1 cellular context compared by ENCODE assay signal in genomic region chr17:79681101-79681621, GRCh38.
TF ChIP-seq lines count a peak whose summit lies in the region.

No MANE protein-coding gene starts in this region.

TF ChIP-seq in GM23338, 12 proteins besides CTCF, POLR2A, EP300 and RAD21 (continued from another document):
- TF ChIP-seq, protein P1, sequence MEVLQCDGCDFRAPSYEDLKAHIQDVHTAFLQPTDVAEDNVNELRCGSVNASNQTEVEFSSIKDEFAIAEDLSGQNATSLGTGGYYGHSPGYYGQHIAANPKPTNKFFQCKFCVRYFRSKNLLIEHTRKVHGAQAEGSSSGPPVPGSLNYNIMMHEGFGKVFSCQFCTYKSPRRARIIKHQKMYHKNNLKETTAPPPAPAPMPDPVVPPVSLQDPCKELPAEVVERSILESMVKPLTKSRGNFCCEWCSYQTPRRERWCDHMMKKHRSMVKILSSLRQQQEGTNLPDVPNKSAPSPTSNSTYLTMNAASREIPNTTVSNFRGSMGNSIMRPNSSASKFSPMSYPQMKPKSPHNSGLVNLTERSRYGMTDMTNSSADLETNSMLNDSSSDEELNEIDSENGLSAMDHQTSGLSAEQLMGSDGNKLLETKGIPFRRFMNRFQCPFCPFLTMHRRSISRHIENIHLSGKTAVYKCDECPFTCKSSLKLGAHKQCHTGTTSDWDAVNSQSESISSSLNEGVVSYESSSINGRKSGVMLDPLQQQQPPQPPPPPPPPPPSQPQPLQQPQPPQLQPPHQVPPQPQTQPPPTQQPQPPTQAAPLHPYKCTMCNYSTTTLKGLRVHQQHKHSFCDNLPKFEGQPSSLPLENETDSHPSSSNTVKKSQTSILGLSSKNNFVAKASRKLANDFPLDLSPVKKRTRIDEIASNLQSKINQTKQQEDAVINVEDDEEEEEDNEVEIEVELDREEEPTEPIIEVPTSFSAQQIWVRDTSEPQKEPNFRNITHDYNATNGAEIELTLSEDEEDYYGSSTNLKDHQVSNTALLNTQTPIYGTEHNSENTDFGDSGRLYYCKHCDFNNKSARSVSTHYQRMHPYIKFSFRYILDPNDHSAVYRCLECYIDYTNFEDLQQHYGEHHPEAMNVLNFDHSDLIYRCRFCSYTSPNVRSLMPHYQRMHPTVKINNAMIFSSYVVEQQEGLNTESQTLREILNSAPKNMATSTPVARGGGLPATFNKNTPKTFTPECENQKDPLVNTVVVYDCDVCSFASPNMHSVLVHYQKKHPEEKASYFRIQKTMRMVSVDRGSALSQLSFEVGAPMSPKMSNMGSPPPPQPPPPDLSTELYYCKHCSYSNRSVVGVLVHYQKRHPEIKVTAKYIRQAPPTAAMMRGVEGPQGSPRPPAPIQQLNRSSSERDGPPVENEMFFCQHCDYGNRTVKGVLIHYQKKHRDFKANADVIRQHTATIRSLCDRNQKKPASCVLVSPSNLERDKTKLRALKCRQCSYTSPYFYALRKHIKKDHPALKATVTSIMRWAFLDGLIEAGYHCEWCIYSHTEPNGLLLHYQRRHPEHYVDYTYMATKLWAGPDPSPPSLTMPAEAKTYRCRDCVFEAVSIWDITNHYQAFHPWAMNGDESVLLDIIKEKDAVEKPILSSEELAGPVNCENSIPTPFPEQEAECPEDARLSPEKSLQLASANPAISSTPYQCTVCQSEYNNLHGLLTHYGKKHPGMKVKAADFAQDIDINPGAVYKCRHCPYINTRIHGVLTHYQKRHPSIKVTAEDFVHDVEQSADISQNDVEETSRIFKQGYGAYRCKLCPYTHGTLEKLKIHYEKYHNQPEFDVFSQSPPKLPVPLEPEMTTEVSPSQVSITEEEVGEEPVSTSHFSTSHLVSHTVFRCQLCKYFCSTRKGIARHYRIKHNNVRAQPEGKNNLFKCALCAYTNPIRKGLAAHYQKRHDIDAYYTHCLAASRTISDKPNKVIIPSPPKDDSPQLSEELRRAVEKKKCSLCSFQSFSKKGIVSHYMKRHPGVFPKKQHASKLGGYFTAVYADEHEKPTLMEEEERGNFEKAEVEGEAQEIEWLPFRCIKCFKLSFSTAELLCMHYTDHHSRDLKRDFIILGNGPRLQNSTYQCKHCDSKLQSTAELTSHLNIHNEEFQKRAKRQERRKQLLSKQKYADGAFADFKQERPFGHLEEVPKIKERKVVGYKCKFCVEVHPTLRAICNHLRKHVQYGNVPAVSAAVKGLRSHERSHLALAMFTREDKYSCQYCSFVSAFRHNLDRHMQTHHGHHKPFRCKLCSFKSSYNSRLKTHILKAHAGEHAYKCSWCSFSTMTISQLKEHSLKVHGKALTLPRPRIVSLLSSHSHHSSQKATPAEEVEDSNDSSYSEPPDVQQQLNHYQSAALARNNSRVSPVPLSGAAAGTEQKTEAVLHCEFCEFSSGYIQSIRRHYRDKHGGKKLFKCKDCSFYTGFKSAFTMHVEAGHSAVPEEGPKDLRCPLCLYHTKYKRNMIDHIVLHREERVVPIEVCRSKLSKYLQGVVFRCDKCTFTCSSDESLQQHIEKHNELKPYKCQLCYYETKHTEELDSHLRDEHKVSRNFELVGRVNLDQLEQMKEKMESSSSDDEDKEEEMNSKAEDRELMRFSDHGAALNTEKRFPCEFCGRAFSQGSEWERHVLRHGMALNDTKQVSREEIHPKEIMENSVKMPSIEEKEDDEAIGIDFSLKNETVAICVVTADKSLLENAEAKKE (CRISPR knock-in tag; IDR thresholded peaks at IDR 0.05), result no peak
- TF ChIP-seq ZNF114 (CRISPR knock-in tag; IDR thresholded peaks at IDR 0.05), result no peak
- no peak for TF ChIP-seq NANOG (IDR thresholded peaks at IDR 0.05; ENCODE audit: borderline replicate concordance)
